Comparison of ENCODE assay signal across 8 cellular contexts in the genomic region with DNA sequence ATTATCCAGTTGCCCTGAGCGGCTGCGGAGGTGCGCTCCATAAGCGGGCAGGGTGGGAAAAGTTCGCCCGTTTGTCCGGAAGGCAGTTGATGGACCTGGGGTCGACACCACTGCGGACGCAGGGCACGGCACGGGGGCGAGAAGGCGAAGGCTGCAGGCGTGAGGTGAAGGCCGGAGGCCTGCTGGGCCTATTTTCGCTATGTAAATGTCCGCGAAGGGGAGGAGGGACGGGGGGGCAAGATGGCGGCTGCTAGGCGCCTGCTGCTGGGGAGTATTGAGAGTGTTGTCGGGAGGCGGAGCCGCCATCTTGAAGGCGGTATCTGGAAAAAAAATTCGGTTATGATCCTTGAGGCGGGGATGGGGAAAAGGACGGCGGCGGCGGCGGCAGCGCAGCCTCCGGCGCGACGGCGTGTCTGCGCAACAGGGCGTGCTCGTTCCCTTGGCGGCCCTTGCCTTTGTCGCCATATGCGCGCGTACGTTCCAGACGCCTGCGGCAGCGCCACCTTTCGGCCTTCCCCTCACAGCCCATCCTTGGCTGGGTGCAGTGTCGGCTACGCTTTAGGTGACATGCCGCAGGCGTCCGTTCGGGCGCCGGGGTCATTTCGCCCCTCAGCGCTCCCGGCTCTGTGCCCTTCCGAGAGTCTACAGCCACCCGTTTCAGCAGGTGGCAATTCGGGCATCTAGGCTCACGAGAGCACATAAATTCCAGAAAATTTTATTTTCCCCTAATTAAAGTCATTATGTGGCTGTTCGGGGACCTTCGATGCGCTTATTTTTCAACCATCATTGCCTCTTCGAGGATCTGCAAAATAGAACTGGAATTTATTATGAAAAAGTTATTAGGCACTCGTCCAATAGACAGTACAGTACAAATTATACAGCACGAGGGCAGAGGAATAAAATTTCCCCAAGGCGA. TPM values are rescaled to one million over a fixed set of nuclear protein-coding genes. Genes with fewer than 3 reads are reported as not detected.
DNase-seq lines count a peak whose midpoint lies in the region; ATAC-seq and TF ChIP-seq lines count a peak whose summit lies in the region.

No MANE protein-coding gene starts in this region.

- H3K4me2 ChIP-seq in smooth muscle cell = no peak overlapping the region

- peaks cover 25% of the 10 kb centered on the region for H3K36me3 Mint-ChIP-seq in activated CD8-positive, alpha-beta T cell treated with anti-CD3 and anti-CD28 coated beads, Interleukin-2, amount 10 ng/mL, durations not matched to agents 7 days and 5 days (ENCODE audit: low read depth)

- H3K27ac Mint-ChIP-seq in activated CD8-positive, alpha-beta T cell treated with anti-CD3 and anti-CD28 coated beads, Interleukin-2, amount 10 ng/mL, durations not matched to agents 7 days and 5 days = peak overlapping the region; percentile 99

- peak; percentile 75 for ATAC-seq in GM19452 (IDR thresholded peaks at IDR 0.05; ENCODE audit: unreplicated experiment)
- ATAC-seq in activated CD8-positive, alpha-beta T cell treated with anti-CD3 and anti-CD28 coated beads, Interleukin-2, amount 10 ng/mL, durations not matched to agents 7 days and 5 days = peak; percentile 87
- peak in 2 of 4 donors; percentile 92 to 95 for ATAC-seq in heart left ventricle

- H3F3A ChIP-seq in smooth muscle cell (ENCODE audit: low read depth) = no peaks in the 10 kb centered on the region

- no peaks in the 10 kb centered on the region for H3K79me2 ChIP-seq in smooth muscle cell (ENCODE audit: low read depth)

- peaks cover 0 to 5% (median 0%) of the 10 kb centered on the region in 9 donors for H3K36me3 ChIP-seq in heart left ventricle
- no peaks in the 10 kb centered on the region for H3K36me3 ChIP-seq in uterus
- H3K36me3 ChIP-seq in smooth muscle cell (ENCODE audit: low read depth) = no peaks in the 10 kb centered on the region

- H3K9ac ChIP-seq in smooth muscle cell (ENCODE audit: low read depth) = no peak overlapping the region

- no peaks in the 10 kb centered on the region for H3K27me3 Mint-ChIP-seq in activated CD8-positive, alpha-beta T cell treated with anti-CD3 and anti-CD28 coated beads, Interleukin-2, amount 10 ng/mL, durations not matched to agents 7 days and 5 days (ENCODE audit: low read depth)

- no peaks in the 10 kb centered on the region for H3K9me3 Mint-ChIP-seq in activated CD8-positive, alpha-beta T cell treated with anti-CD3 and anti-CD28 coated beads, Interleukin-2, amount 10 ng/mL, durations not matched to agents 7 days and 5 days (ENCODE audit: insufficient read depth)

- DNase-seq in activated CD8-positive, alpha-beta T cell treated with anti-CD3 and anti-CD28 coated beads, Interleukin-2, amount 10 ng/mL, durations not matched to agents 7 days and 5 days = peak; percentile 88
- DNase-seq in heart left ventricle (peak in 3 of 5 donors; percentile 88 to 92 (median 90)), NCI-H1436 treated with DMSO at 0.1 percent for 48 hours (lab: John Stamatoyannopoulos, UW) (no peak), uterus (no peak), smooth muscle cell (lab: John Stamatoyannopoulos, UW; ENCODE audit: unreplicated experiment) (no peak)
- DNase-seq in stimulated activated CD4-positive, alpha-beta T cell treated with anti-CD3 and anti-CD28 coated beads, Interleukin-4, amount 100 ng/mL, for 24 hours = peak; percentile 87

- 0 to 1% methylated on average over 74 of the region's 74 CpGs; no CpG with 5 or more reads in 2 of the 4 donors for WGBS in heart left ventricle, 4 donors
- no CpG with 5 or more reads among the region's 74 CpGs for WGBS in smooth muscle cell (ENCODE audit: low lambda C conversion rate)

- peak; percentile 63 for TF ChIP-seq CTCF in LNCAP (IDR thresholded peaks at IDR 0.05)
- peak in 8 of 12 donors; percentile 59 to 81 (median 72) for TF ChIP-seq CTCF in heart left ventricle (IDR thresholded peaks at IDR 0.05)
- TF ChIP-seq CTCF in uterus (IDR thresholded peaks at IDR 0.05) = no peak
- no peak for TF ChIP-seq CTCF in smooth muscle cell (IDR thresholded peaks at IDR 0.05; ENCODE audit: borderline replicate concordance, insufficient read depth, poor library complexity, severe bottlenecking)

- intact Hi-C loops in heart left ventricle (cut with DNase I) (loop anchor here in 4 of 10 donors (10.0 kb wide), 2 partner anchors 81 to 91 kb away; a partner anchor contains a TSS), uterus (cut with DNase I; ENCODE audit: low total_unique reads) (no loop called here)

- H3K27ac ChIP-seq in heart left ventricle = peak overlapping the region in 7 of 12 donors; percentile 96 to 100 (median 99)
- no peak overlapping the region for H3K27ac ChIP-seq in uterus
- H3K27ac ChIP-seq in smooth muscle cell (ENCODE audit: low read depth) = no peak overlapping the region

- no peaks in the 10 kb centered on the region for H4K20me1 ChIP-seq in smooth muscle cell (ENCODE audit: low read depth)

- no peaks in the 10 kb centered on the region for H3K27me3 ChIP-seq in heart left ventricle
- H3K27me3 ChIP-seq in uterus = no peaks in the 10 kb centered on the region
- no peaks in the 10 kb centered on the region for H3K27me3 ChIP-seq in smooth muscle cell (ENCODE audit: low read depth)

- peaks cover 26% of the 10 kb centered on the region for H3K4me1 Mint-ChIP-seq in activated CD8-positive, alpha-beta T cell treated with anti-CD3 and anti-CD28 coated beads, Interleukin-2, amount 10 ng/mL, durations not matched to agents 7 days and 5 days (ENCODE audit: low read depth)

- H3K4me3 Mint-ChIP-seq in activated CD8-positive, alpha-beta T cell treated with anti-CD3 and anti-CD28 coated beads, Interleukin-2, amount 10 ng/mL, durations not matched to agents 7 days and 5 days = peak overlapping the region; percentile 88

- no peaks in the 10 kb centered on the region for H3K9me3 ChIP-seq in heart left ventricle
- no peaks in the 10 kb centered on the region for H3K9me3 ChIP-seq in uterus
- no peaks in the 10 kb centered on the region for H3K9me3 ChIP-seq in smooth muscle cell (replicated peaks; ENCODE audit: low read depth)

- H3K4me3 ChIP-seq in heart left ventricle = peak overlapping the region in 7 of 12 donors; percentile 58 to 89 (median 75)
- H3K4me3 ChIP-seq in uterus = no peak overlapping the region
- H3K4me3 ChIP-seq in smooth muscle cell = no peak overlapping the region

- POLR2A ChIA-PET in activated CD8-positive, alpha-beta T cell treated with anti-CD3 and anti-CD28 coated beads, Interleukin-2, amount 10 ng/mL, durations not matched to agents 7 days and 5 days (lab: Charles Lee) = interaction anchor here (0.6 to 1.1 kb wide), 4 partner anchors 14 to 109 kb away, joined by 3 to 6 read pairs (median 4); no protein-coding TSS in a partner anchor

- H2AFZ ChIP-seq in smooth muscle cell (ENCODE audit: low read depth) = no peak overlapping the region

- TF ChIP-seq POLR2A in heart left ventricle (IDR thresholded peaks at IDR 0.05) = no peak
- no peak for TF ChIP-seq POLR2A in uterus (IDR thresholded peaks at IDR 0.05)

- H3K4me1 ChIP-seq in heart left ventricle = peaks cover 0 to 37% (median 3%) of the 10 kb centered on the region in 12 donors
- H3K4me1 ChIP-seq in uterus = no peaks in the 10 kb centered on the region
- no peaks in the 10 kb centered on the region for H3K4me1 ChIP-seq in smooth muscle cell (ENCODE audit: low read depth)

- CTCF ChIA-PET in activated CD8-positive, alpha-beta T cell treated with anti-CD3 and anti-CD28 coated beads, Interleukin-2, amount 10 ng/mL, durations not matched to agents 7 days and 5 days (lab: Charles Lee) = interaction anchor here (0.6 to 1.6 kb wide), 6 partner anchors 13 to 77 kb away, joined by 3 to 6 read pairs (median 4); no protein-coding TSS in a partner anchor

RNA-seq across cellular contexts. Expression of a gene that starts 0.7 kb away (rescaled TPM):
- 10 to 100 TPM; 12.7 to 14.7 TPM for total RNA-seq in activated CD8-positive, alpha-beta T cell treated with anti-CD3 and anti-CD28 coated beads, Interleukin-2, amount 10 ng/mL, durations not matched to agents 7 days and 5 days
- total RNA-seq in heart left ventricle = 10 to 100 TPM in 4 of 9 donors, not detected in 5; 13.8 to 15.4 (median 14.2) TPM
- polyA plus RNA-seq in heart left ventricle = 1 to 10 TPM; 2.9 to 4.4 TPM
- not detected for total RNA-seq in uterus
- not detected in 2 replicates for total RNA-seq in smooth muscle cell
- polyA plus RNA-seq in smooth muscle cell = not detected in 2 replicates

Comparison
In these comparisons a context has a peak if more than half of its experiments do, and no peak if none do; other contexts are left out.
1. CTCF ChIP-seq: peak in LNCAP (single experiment) and heart left ventricle (8 of 12); none in uterus (0 of 4) and smooth muscle cell (single experiment).
2. DNase-seq: peak in activated CD8-positive, alpha-beta T cell treated with anti-CD3 and anti-CD28 coated beads, Interleukin-2, amount 10 ng/mL, durations not matched to agents 7 days and 5 days (single experiment), heart left ventricle (3 of 5) and stimulated activated CD4-positive, alpha-beta T cell treated with anti-CD3 and anti-CD28 coated beads, Interleukin-4, amount 100 ng/mL, for 24 hours (single experiment); none in NCI-H1436 treated with DMSO at 0.1 percent for 48 hours (single experiment), uterus (0 of 2) and smooth muscle cell (single experiment).
3. H3K27ac ChIP-seq: peak in heart left ventricle (7 of 12); none in uterus (0 of 2) and smooth muscle cell (single experiment).
4. H3K4me3 ChIP-seq: peak in heart left ventricle (7 of 12); none in uterus (0 of 2) and smooth muscle cell (single experiment).